22 cellular contexts compared by ENCODE assay signal in genomic region chr14:99515301-99516155, GRCh38. TPM values are rescaled to one million over a fixed set of nuclear protein-coding genes. Genes with fewer than 3 reads are reported as not detected.
DNase-seq lines count a peak whose midpoint lies in the region; ATAC-seq and TF ChIP-seq lines count a peak whose summit lies in the region.
"Had no signal": no experiment of that assay in that cellular context is flagged by ENCODE, and none has a peak within 500 bp of the region (broad histone marks: within the 10 kb centered on the region; RNA-seq: fewer than 3 reads in every experiment).

No MANE protein-coding gene starts in this region.

- H3K27me3 Mint-ChIP-seq in T-helper 17 cell, result no peaks in the 10 kb centered on the region
- H3K27me3 Mint-ChIP-seq: activated CD4-positive, alpha-beta memory T cell treated with anti-CD3 and anti-CD28 coated beads, Interleukin-2, amount 10 ng/mL, durations not matched to agents 7 days and 5 days; T-cell; type B pancreatic cell had no signal

- H3K9me3 ChIP-seq in T-helper 17 cell (ENCODE audit: control insufficient read depth, low read length, poor library complexity, severe bottlenecking) (no peaks in the 10 kb centered on the region), left lung (no peaks in the 10 kb centered on the region), spleen (no peaks in the 10 kb centered on the region)
- H3K9me3 ChIP-seq: BLaER1, MG63 had no signal

- ATAC-seq in left ventricle myocardium superior (no peak), T-helper 17 cell (no peak), left lung (no peak), HG03520 (IDR thresholded peaks at IDR 0.05; ENCODE audit: unreplicated experiment) (no peak)
- ATAC-seq: T-cell had no signal

- TF ChIP-seq POLR2A in spleen (IDR thresholded peaks at IDR 0.05) (no peak), erythroblast (IDR thresholded peaks at IDR 0.05; ENCODE audit: low read length) (no peak)

- H3K4me3 Mint-ChIP-seq in T-helper 17 cell, result peak overlapping the region; percentile 5
- H3K4me3 Mint-ChIP-seq: activated CD4-positive, alpha-beta memory T cell treated with anti-CD3 and anti-CD28 coated beads, Interleukin-2, amount 10 ng/mL, durations not matched to agents 7 days and 5 days; T-cell; type B pancreatic cell had no signal

- no peaks in the 10 kb centered on the region for H3K36me3 Mint-ChIP-seq in T-helper 17 cell (ENCODE audit: low read depth)
- H3K36me3 Mint-ChIP-seq: type B pancreatic cell had no signal

- TF ChIP-seq CTCF in left lung (IDR thresholded peaks at IDR 0.05) (no peak), spleen (IDR thresholded peaks at IDR 0.05 in 8 of 11, conservative IDR thresholded peaks at IDR 0.05 in 3 of 11) (no peak)

- H3K27me3 ChIP-seq in left lung (no peaks in the 10 kb centered on the region), spleen (replicated peaks in 1 of 7) (no peaks in the 10 kb centered on the region)
- H3K27me3 ChIP-seq: BLaER1, brain microvascular endothelial cell, MG63 had no signal

- H3K4me1 Mint-ChIP-seq in T-helper 17 cell, result no peaks in the 10 kb centered on the region
- H3K4me1 Mint-ChIP-seq: activated CD4-positive, alpha-beta memory T cell treated with anti-CD3 and anti-CD28 coated beads, Interleukin-2, amount 10 ng/mL, durations not matched to agents 7 days and 5 days; T-cell had no signal

- H3K4me1 ChIP-seq in left lung (peaks cover 0 to 3% of the 10 kb centered on the region in 2 donors), spleen (peaks cover 0 to 11% (median 7%) of the 10 kb centered on the region in 6 donors)

- intact Hi-C loops in cardiac septum (cut with DNase I) (loop anchor here (5.0 kb wide), 1 partner anchor 167 kb away; the partner anchor contains the start of gene CYP46A1), left ventricle myocardium superior (cut with micrococcal nuclease) (no loop called here), left lung (cut with DNase I) (loop anchor here in 1 of 2 donors (5.0 kb wide), 1 partner anchor 112 kb away; no protein-coding TSS in a partner anchor), spleen (cut with DNase I; ENCODE audit: low total_unique reads) (loop anchor here (10.0 kb wide), 1 partner anchor 369 kb away; no protein-coding TSS in a partner anchor)

- peak overlapping the region; percentile 63 for H3K27ac Mint-ChIP-seq in T-helper 17 cell
- H3K27ac Mint-ChIP-seq: activated CD4-positive, alpha-beta memory T cell treated with anti-CD3 and anti-CD28 coated beads, Interleukin-2, amount 10 ng/mL, durations not matched to agents 7 days and 5 days; type B pancreatic cell had no signal

- no peak overlapping the region for H3K4me3 ChIP-seq in left lung
- no peak overlapping the region for H3K4me3 ChIP-seq in spleen
- H3K4me3 ChIP-seq: BLaER1, MG63, smooth muscle cell had no signal

- H3K36me3 ChIP-seq in left lung (peaks cover 0 to 51% of the 10 kb centered on the region in 2 donors), spleen (peaks cover 0 to 53% (median 24%) of the 10 kb centered on the region in 6 donors)
- H3K36me3 ChIP-seq: MG63 had no signal

- H3K27ac ChIP-seq in left lung, result no peak overlapping the region
- H3K27ac ChIP-seq in spleen, result no peak overlapping the region
- H3K27ac ChIP-seq: BLaER1, brain microvascular endothelial cell had no signal

- WGBS in spleen, 5 donors, result 81 to 92% (median 90%) methylated on average over 11 to 27 of the region's 27 CpGs

- DNase-seq in cardiac septum (ENCODE audit: low spot score) (peak; percentile 53), left ventricle myocardium superior (no peak), T-helper 17 cell (no peak), left lung (peak; percentile 25 to 61), spleen (peak; percentile 67), erythroblast (lab: John Stamatoyannopoulos, UW) (no peak)
- no peak for DNase-seq in stimulated activated CD4-positive, alpha-beta T cell treated with anti-CD3 and anti-CD28 coated beads, Interleukin-2, amount 100 ng/mL, for 24 hours
- DNase-seq: activated CD4-positive, alpha-beta memory T cell treated with anti-CD3 and anti-CD28 coated beads, Interleukin-2, amount 10 ng/mL, durations not matched to agents 7 days and 5 days; brain microvascular endothelial cell; COR-L47; DMS79; effector memory CD4-positive, alpha-beta T cell; GDM1; mesendoderm; MG63; NCI-H2029 treated with DMSO at 0.1 percent for 48 hours; NCI-H526 treated with DMSO at 0.1 percent for 48 hours had no signal

RNA-seq across cellular contexts. Expression of gene CCNK, which starts 34.3 kb away (rescaled TPM):
- 31.2 TPM for total RNA-seq in cardiac septum
- total RNA-seq in left ventricle myocardium superior, result 37.5 TPM
- 100 to 1,000 TPM; 138 to 141 TPM for total RNA-seq in T-helper 17 cell
- 10 to 100 TPM; 45.4 to 52.5 TPM for total RNA-seq in left lung
- total RNA-seq in spleen, result 10 to 100 TPM; 38.3 to 58.3 (median 50.3) TPM
- 10 to 100 TPM; 11.8 to 15.5 (median 12.8) TPM for polyA plus RNA-seq in spleen

RNA-seq across cellular contexts. Expression of gene SETD3, which starts 34.9 kb away (rescaled TPM):
- 135 TPM for total RNA-seq in cardiac septum
- total RNA-seq in left ventricle myocardium superior, result 99.1 TPM
- 10 to 100 TPM; 38.2 to 47.6 TPM for total RNA-seq in T-helper 17 cell
- total RNA-seq in left lung, result 10 to 100 TPM; 69.1 to 78.7 TPM
- total RNA-seq in spleen, result 10 to 100 TPM; 47.9 to 84.4 (median 64.6) TPM
- polyA plus RNA-seq in spleen, result 10 to 100 TPM; 18.1 to 28.4 (median 19.1) TPM

Comparison
In these comparisons a context has a peak if more than half of its experiments do, and no peak if none do; other contexts are left out.
1. DNase-seq: peak in cardiac septum (single experiment), left lung (2 of 2) and spleen (single experiment); none in left ventricle myocardium superior (single experiment), T-helper 17 cell (0 of 3), stimulated activated CD4-positive, alpha-beta T cell treated with anti-CD3 and anti-CD28 coated beads, Interleukin-2, amount 100 ng/mL, for 24 hours (0 of 2) and erythroblast (0 of 2).